In genomic region chr5:159836691-159837090, GRCh38 we compare ENCODE assay signal across 20 cellular contexts.
DNase-seq lines count a peak whose midpoint lies in the region; ATAC-seq, FAIRE-seq and TF ChIP-seq lines count a peak whose summit lies in the region.
"Had no signal": no experiment of that assay in that cellular context is flagged by ENCODE, and none has a peak within 500 bp of the region (broad histone marks: within the 10 kb centered on the region; RNA-seq: fewer than 3 reads in every experiment).

No MANE protein-coding gene starts in this region.

- dilution Hi-C loops in keratinocyte (cut with MboI; ENCODE audit: extremely low pct_ligation_motif_present, low sequenced_read_pairs): no loop called here

- H2AFZ ChIP-seq in keratinocyte (ENCODE audit: control insufficient read depth, low read length): no peak overlapping the region

- CTCF ChIA-PET in HEK293 (lab: Yijun Ruan, JAX): no interaction called here

- no peaks in the 10 kb centered on the region for H3K79me2 ChIP-seq in keratinocyte (ENCODE audit: control insufficient read depth, insufficient read depth, low read length)

- no peaks in the 10 kb centered on the region for H3K9me3 ChIP-seq in HEK293 (ENCODE audit: control insufficient read depth, insufficient read depth, low read depth, low read length)
- no peaks in the 10 kb centered on the region for H3K9me3 ChIP-seq in keratinocyte (ENCODE audit: control insufficient read depth, low read depth, low read length)
- H3K9me3 ChIP-seq: Caco-2 had no signal

- H3K36me3 ChIP-seq in HEK293 (ENCODE audit: control insufficient read depth in 2 of 2, insufficient read depth in 1 of 2, low read length in 2 of 2) (no peaks in the 10 kb centered on the region), keratinocyte (ENCODE audit: control insufficient read depth in 2 of 2, extremely low read depth in 1 of 2, insufficient read depth in 2 of 2, low read length in 2 of 2) (no peaks in the 10 kb centered on the region)
- H3K36me3 ChIP-seq: BLaER1 treated with 17β-estradiol and CSF1 and Interleukin-3, amounts not matched to agents 10 nM and 100 nM had no signal

- H3K4me2 ChIP-seq in keratinocyte (ENCODE audit: control insufficient read depth, extremely low read depth, insufficient read depth, low read depth, low read length): no peak overlapping the region
- H3K4me2 ChIP-seq: BLaER1 treated with 17β-estradiol and CSF1 and Interleukin-3, amounts not matched to agents 10 nM and 100 nM had no signal

- FAIRE-seq in keratinocyte (lab: Jason Lieb, UNC): peak; percentile 13
- FAIRE-seq: A204.1, D721Med, G401.6, GM12891, GM18507 had no signal

- POLR2A ChIA-PET in HEK293 (lab: Yijun Ruan, JAX): no interaction called here

- H3K9ac ChIP-seq in keratinocyte (ENCODE audit: control insufficient read depth, extremely low read depth, insufficient read depth, low read length): no peak overlapping the region
- H3K9ac ChIP-seq: BLaER1 treated with 17β-estradiol and CSF1 and Interleukin-3, amounts not matched to agents 10 nM and 100 nM had no signal

- DNase-seq in NCI-H226 (peak; percentile 33), keratinocyte (ENCODE audit: low read depth, low spot score) (no peak), islet precursor cell (no peak)
- DNase-seq: 8988T; ACHN; Caco-2; Calu3; CD4-positive, alpha-beta T cell; CD8-positive, alpha-beta T cell; DMS79 treated with DMSO at 0.1 percent for 48 hours; GF-D8 had no signal

- H3K9me1 ChIP-seq in keratinocyte (ENCODE audit: control insufficient read depth, extremely low read depth, insufficient read depth, low read length): no peaks in the 10 kb centered on the region

- H4K20me1 ChIP-seq in keratinocyte (ENCODE audit: control insufficient read depth, extremely low read depth, insufficient read depth, low read length): no peaks in the 10 kb centered on the region
- H4K20me1 ChIP-seq: BLaER1 treated with 17β-estradiol and CSF1 and Interleukin-3, amounts not matched to agents 10 nM and 100 nM had no signal

- no peak for ATAC-seq in GM18502 (IDR thresholded peaks at IDR 0.05; ENCODE audit: poor library complexity, unreplicated experiment)
- ATAC-seq: CD8-positive, alpha-beta T cell had no signal

- no peak for TF ChIP-seq CTCF in HEK293 (tag by site-specific recombination; IDR thresholded peaks at IDR 0.05)
- TF ChIP-seq CTCF in keratinocyte (optimal IDR thresholded peaks at IDR 0.05 in 1 of 3, IDR thresholded peaks at IDR 0.05 in 1 of 3, conservative IDR thresholded peaks at IDR 0.05 in 1 of 3; ENCODE audit: extremely low read depth in 1 of 3, insufficient read depth in 2 of 3, low read length in 3 of 3): no peak

- H3K27ac ChIP-seq in HEK293 (ENCODE audit: extremely low read depth, low read depth, low read length) (no peak overlapping the region), keratinocyte (ENCODE audit: control insufficient read depth, insufficient read depth, low read length) (no peak overlapping the region)
- H3K27ac ChIP-seq: BLaER1 treated with 17β-estradiol and CSF1 and Interleukin-3, amounts not matched to agents 10 nM and 100 nM; C4-2B had no signal

- H3K27me3 ChIP-seq in keratinocyte (ENCODE audit: control insufficient read depth, extremely low read depth, insufficient read depth, low read length): no peaks in the 10 kb centered on the region
- H3K27me3 ChIP-seq: BLaER1 treated with 17β-estradiol and CSF1 and Interleukin-3, amounts not matched to agents 10 nM and 100 nM had no signal

- H3K4me3 ChIP-seq in HEK293 (ENCODE audit: low read depth, low read length) (no peak overlapping the region), keratinocyte (ENCODE audit: control insufficient read depth in 2 of 3, extremely low read depth in 1 of 3, insufficient read depth in 2 of 3, low read depth in 1 of 3, low read length in 3 of 3) (no peak overlapping the region)
- H3K4me3 ChIP-seq: BLaER1 treated with 17β-estradiol and CSF1 and Interleukin-3, amounts not matched to agents 10 nM and 100 nM had no signal

- H3K4me1 ChIP-seq in HEK293 (ENCODE audit: control insufficient read depth, insufficient read depth, low read length) (no peaks in the 10 kb centered on the region), keratinocyte (ENCODE audit: control insufficient read depth, extremely low read depth, insufficient read depth, low read length) (peaks cover 24% of the 10 kb centered on the region)
- H3K4me1 ChIP-seq: Caco-2 had no signal

TF ChIP-seq in HEK293, 187 proteins besides CTCF, POLR2A, EP300 and RAD21:
- TF ChIP-seq ZNF600 (tag by site-specific recombination; IDR thresholded peaks at IDR 0.05): no peak
- TF ChIP-seq KLF8 (tag by site-specific recombination; IDR thresholded peaks at IDR 0.05): no peak
- TF ChIP-seq ZNF585B (tag by site-specific recombination; IDR thresholded peaks at IDR 0.05): no peak
- no peak for TF ChIP-seq ZNF677 (tag by site-specific recombination; IDR thresholded peaks at IDR 0.05)
- TF ChIP-seq SCRT2 (tag by site-specific recombination; IDR thresholded peaks at IDR 0.05): peak; percentile 59
- TF ChIP-seq ZIC2 (tag by site-specific recombination; IDR thresholded peaks at IDR 0.05): peak; percentile 53
- TF ChIP-seq ZNF560 (tag by site-specific recombination; IDR thresholded peaks at IDR 0.05; ENCODE audit: borderline replicate concordance): no peak
- TF ChIP-seq ZFP3 (tag by site-specific recombination; IDR thresholded peaks at IDR 0.05; ENCODE audit: low read depth): no peak
- TF ChIP-seq KLF17 (tag by site-specific recombination; IDR thresholded peaks at IDR 0.05): no peak
- TF ChIP-seq ZBTB21 (tag by site-specific recombination; IDR thresholded peaks at IDR 0.05): no peak
- TF ChIP-seq TCF7L2 (IDR thresholded peaks at IDR 0.05; ENCODE audit: borderline replicate concordance, low read depth, low read length): no peak
